In genomic region chr4:88718098-88718497, GRCh38 we compare ENCODE assay signal across 23 cellular contexts. TPM values are rescaled to one million over a fixed set of nuclear protein-coding genes. Genes with fewer than 3 reads are reported as not detected.
DNase-seq lines count a peak whose midpoint lies in the region; ATAC-seq, FAIRE-seq and TF ChIP-seq lines count a peak whose summit lies in the region.
"Had no signal": no experiment of that assay in that cellular context is flagged by ENCODE, and none has a peak within 500 bp of the region (broad histone marks: within the 10 kb centered on the region; RNA-seq: fewer than 3 reads in every experiment).

No MANE protein-coding gene starts in this region.

- H3K9ac ChIP-seq in HepG2 (ENCODE audit: insufficient read depth, low read depth, low read length) = no peak overlapping the region
- H3K9ac ChIP-seq: BLaER1 treated with 17β-estradiol and CSF1 and Interleukin-3, amounts not matched to agents 10 nM and 100 nM had no signal

- no peak for DNase-seq in right lobe of liver
- no peak for DNase-seq in HepG2 (ENCODE audit: low spot score)
- no peak for DNase-seq in left lobe of liver (ENCODE audit: low spot score)
- peak; percentile 49 for DNase-seq in osteoblast (ENCODE audit: insufficient read length, low spot score, missing footprints)
- no peak for DNase-seq in GM03348 (ENCODE audit: low spot score)
- no peak for DNase-seq in Right ventricle myocardium inferior (ENCODE audit: missing footprints)
- DNase-seq: 8988T; ACHN; AML-193; BE2C; Calu3; CD4-positive, alpha-beta memory T cell; COR-L47; DMS153; DND-41; H9 had no signal

- no peak for TF ChIP-seq RAD21 in HepG2 (CRISPR knock-in tag; IDR thresholded peaks at IDR 0.05)

- H3K4me1 ChIP-seq in right lobe of liver (peaks cover 0 to 16% (median 6%) of the 10 kb centered on the region in 4 donors), HepG2 (ENCODE audit: insufficient read depth, low read length) (no peaks in the 10 kb centered on the region), osteoblast (ENCODE audit: insufficient read depth, low read length) (peaks cover 3% of the 10 kb centered on the region)
- H3K4me1 ChIP-seq: A549, BE2C had no signal

- TF ChIP-seq POLR2A in right lobe of liver (IDR thresholded peaks at IDR 0.05) (no peak), HepG2 (IDR thresholded peaks at IDR 0.05; ENCODE audit: insufficient read depth in 1 of 2, low read depth in 2 of 2, low read length in 2 of 2) (no peak)

- TF ChIP-seq EP300 in HepG2 (IDR thresholded peaks at IDR 0.05; ENCODE audit: low read depth in 2 of 2, low read length in 2 of 2) = no peak
- no peak for TF ChIP-seq EP300 in HepG2 (CRISPR knock-in tag; IDR thresholded peaks at IDR 0.05; ENCODE audit: borderline replicate concordance)

- POLR2A ChIA-PET in HepG2 (lab: Yijun Ruan, JAX) = no interaction called here

- no peak overlapping the region for H3K4me3 ChIP-seq in right lobe of liver
- no peak overlapping the region for H3K4me3 ChIP-seq in HepG2 (replicated peaks in 1 of 3; ENCODE audit: insufficient read depth in 1 of 3, low read depth in 2 of 3, low read length in 3 of 3)
- H3K4me3 ChIP-seq in osteoblast (ENCODE audit: insufficient read depth, low read length) = no peak overlapping the region
- H3K4me3 ChIP-seq: A549, GM12878, GM23338 had no signal

- TF ChIP-seq CTCF in right lobe of liver (IDR thresholded peaks at IDR 0.05) (no peak), HepG2 (CRISPR knock-in tag; IDR thresholded peaks at IDR 0.05) (no peak), osteoblast (IDR thresholded peaks at IDR 0.05; ENCODE audit: extremely low read depth, low read depth, low read length) (no peak)

- H3K79me2 ChIP-seq in HepG2 (ENCODE audit: insufficient read depth, low read length) (no peaks in the 10 kb centered on the region), osteoblast (ENCODE audit: insufficient read depth, low read length) (no peaks in the 10 kb centered on the region)

- H3K9me3 ChIP-seq in right lobe of liver = no peaks in the 10 kb centered on the region
- peaks cover 16% of the 10 kb centered on the region for H3K9me3 ChIP-seq in HepG2 (ENCODE audit: low read length)
- H3K9me3 ChIP-seq in osteoblast (ENCODE audit: low read depth, low read length) = peaks cover 3% of the 10 kb centered on the region
- H3K9me3 ChIP-seq: A549, BE2C had no signal

- WGBS in right lobe of liver (ENCODE audit: insufficient coverage, low coverage, low lambda C conversion rate, missing lambda C conversion rate) = 100% methylated on average over 2 of the region's 5 CpGs
- 71% methylated on average over 5 of the region's 5 CpGs for WGBS in HepG2 (ENCODE audit: low lambda C conversion rate)

- H3K27me3 ChIP-seq in right lobe of liver = no peaks in the 10 kb centered on the region
- no peaks in the 10 kb centered on the region for H3K27me3 ChIP-seq in HepG2 (ENCODE audit: control insufficient read depth in 1 of 2, insufficient read depth in 2 of 2, low read length in 2 of 2)
- no peaks in the 10 kb centered on the region for H3K27me3 ChIP-seq in osteoblast (ENCODE audit: insufficient read depth, low read length)
- H3K27me3 ChIP-seq: BE2C; BLaER1 treated with 17β-estradiol and CSF1 and Interleukin-3, amounts not matched to agents 10 nM and 100 nM had no signal

- intact Hi-C loops in right lobe of liver (cut with DNase I) (no loop called here), HepG2 (cut with micrococcal nuclease; ENCODE audit: unreplicated experiment) (no loop called here), Right ventricle myocardium inferior (cut with DNase I) (no loop called here)

- H3K4me2 ChIP-seq in HepG2 (ENCODE audit: low read depth, low read length) (no peak overlapping the region), osteoblast (ENCODE audit: insufficient read depth, low read length) (no peak overlapping the region)
- H3K4me2 ChIP-seq: A549, GM23338 had no signal

- no peak for FAIRE-seq in HepG2 (lab: Jason Lieb, UNC)
- FAIRE-seq: A549, G401.6, GM12878 had no signal

- in situ Hi-C loops in HepG2 (cut with HindIII; ENCODE audit: extremely low pct_ligation_motif_present, low pct_unique_long_range_greater_than_20kb) = no loop called here

- CTCF ChIA-PET in HepG2 (lab: Yijun Ruan, JAX; ENCODE audit: low intra/inter-chr PET ratio, low total read pairs) = no interaction called here

- H4K20me1 ChIP-seq in HepG2 (ENCODE audit: insufficient read depth, low read length) (no peaks in the 10 kb centered on the region), osteoblast (ENCODE audit: insufficient read depth, low read length) (no peaks in the 10 kb centered on the region)

- peak; percentile 55 to 82 (median 74) for ATAC-seq in right lobe of liver
- ATAC-seq in HepG2 = no peak
- ATAC-seq in left lobe of liver = peak; percentile 76
- ATAC-seq in Right ventricle myocardium inferior = no peak
- ATAC-seq: A549, GM12878, GM23338, HCT116 had no signal

- H3K27ac ChIP-seq in right lobe of liver = no peak overlapping the region
- no peak overlapping the region for H3K27ac ChIP-seq in HepG2 (ENCODE audit: extremely low read length, insufficient read depth, low read length)
- H3K27ac ChIP-seq in osteoblast (ENCODE audit: low read depth, low read length) = no peak overlapping the region
- H3K27ac ChIP-seq: A549 had no signal

- H2AFZ ChIP-seq in HepG2 (ENCODE audit: low read length) (no peak overlapping the region), osteoblast (ENCODE audit: low read length) (no peak overlapping the region)
- H2AFZ ChIP-seq: GM23338 had no signal

- H3K36me3 ChIP-seq in right lobe of liver (peaks cover 0 to 2% (median 0%) of the 10 kb centered on the region in 4 donors), HepG2 (replicated peaks in 1 of 2; ENCODE audit: control insufficient read depth in 1 of 2, insufficient read depth in 2 of 2, low read length in 2 of 2) (no peaks in the 10 kb centered on the region), osteoblast (ENCODE audit: insufficient read depth, low read length) (peaks cover 12% of the 10 kb centered on the region)

- no TSS peak for BruUV-seq in HepG2 (replicated peaks; lab: Mats Ljungman, UMichigan)

TF ChIP-seq in HepG2, 621 proteins besides CTCF, POLR2A, EP300 and RAD21:
- TF ChIP-seq ISX (CRISPR knock-in tag; conservative IDR thresholded peaks at IDR 0.05) (no peak), ZZZ3 (CRISPR knock-in tag; IDR thresholded peaks at IDR 0.05; ENCODE audit: borderline replicate concordance) (no peak), ARNTL (CRISPR knock-in tag; IDR thresholded peaks at IDR 0.05) (no peak), RORA (CRISPR knock-in tag; IDR thresholded peaks at IDR 0.05) (no peak), MAFK (conservative IDR thresholded peaks at IDR 0.05 in 1 of 2, IDR thresholded peaks at IDR 0.05 in 1 of 2; ENCODE audit: low read length in 2 of 2) (peak in 1 of 2 experiments; percentile 32; a peak in 1 of 4 replicates), TP53 (CRISPR knock-in tag; conservative IDR thresholded peaks at IDR 0.05) (no peak)

RNA-seq across cellular contexts. Expression of gene NAP1L5, which starts 20.5 kb away (rescaled TPM):
- total RNA-seq in right lobe of liver (1 to 10 TPM; 1.8 to 5.7 (median 3.0) TPM), HepG2 (2016; rRNA removed; fragmentation: Illumina TruSeq; extraction: Trizol) (1.6 and 2.2 TPM in 2 replicates), left lobe of liver (1.2 TPM), osteoblast (2.9 and 5.1 TPM in 2 replicates), Right ventricle myocardium inferior (2.4 TPM)
- 0.10 and 0.26 TPM in 2 replicates for total RNA-seq in HepG2 (2016; cell fraction: cytosol; rRNA removed; fragmentation: Illumina TruSeq; extraction: Trizol; ENCODE audit: low read depth)
- total RNA-seq in HepG2 (2016; cell fraction: insoluble cytoplasmic fraction; rRNA removed; fragmentation: Illumina TruSeq; extraction: Trizol) = 1.6 and 2.0 TPM in 2 replicates
- 0.93 and 0.96 TPM in 2 replicates for total RNA-seq in HepG2 (2016; cell fraction: membrane; rRNA removed; fragmentation: Illumina TruSeq; extraction: Trizol)
- total RNA-seq in HepG2 (2016; cell fraction: nucleus; rRNA removed; fragmentation: Illumina TruSeq; extraction: Trizol) = 0.56 and 0.59 TPM in 2 replicates
- 0.84 and 1.3 TPM in 2 replicates for polyA plus RNA-seq in HepG2 (2011; rRNA removed)
- 0.63 and 1.1 TPM in 2 replicates for polyA plus RNA-seq in HepG2 (2011; cell fraction: cytosol; rRNA removed)
- polyA plus RNA-seq in HepG2 (2011; cell fraction: nucleus; rRNA removed) = 0.40 TPM in 1 of 2 replicates, not detected in the other
- 2.0 TPM in 2 replicates for polyA plus RNA-seq in HepG2 (2012)
- 0.28 and 0.31 TPM in 2 replicates for polyA plus RNA-seq in HepG2 (2016; cell fraction: cytosol; fragmentation: Illumina TruSeq; extraction: Trizol; ENCODE audit: low read depth)
- 3.4 and 4.3 TPM in 2 replicates for polyA plus RNA-seq in HepG2 (2016; cell fraction: insoluble cytoplasmic fraction; fragmentation: Illumina TruSeq; extraction: Trizol; ENCODE audit: low read depth)
- 0.58 and 0.73 TPM in 2 replicates for polyA plus RNA-seq in HepG2 (2016; cell fraction: membrane; fragmentation: Illumina TruSeq; extraction: Trizol; ENCODE audit: low read depth)
- polyA plus RNA-seq in HepG2 (2016; cell fraction: nucleus; fragmentation: Illumina TruSeq; extraction: Trizol; ENCODE audit: insufficient read depth, low read depth) = 1.4 and 1.7 TPM in 2 replicates
- polyA minus RNA-seq in HepG2 (2011; rRNA and poly(A)+ RNA removed; ENCODE audit: low replicate concordance) = 0.16 TPM in 1 of 2 replicates, not detected in the other
- 0.44 and 0.49 TPM in 2 replicates for polyA minus RNA-seq in HepG2 (2011; cell fraction: cytosol; rRNA and poly(A)+ RNA removed)
- 0.52 and 0.87 TPM in 2 replicates for polyA minus RNA-seq in HepG2 (2011; cell fraction: nucleus; rRNA and poly(A)+ RNA removed)
- total RNA-seq: Calu3, H4 had no signal

Comparison
In these comparisons a context has a peak if more than half of its experiments do, and no peak if none do; other contexts are left out.
1. ATAC-seq: peak in right lobe of liver (4 of 4) and left lobe of liver (single experiment); none in HepG2 (single experiment) and Right ventricle myocardium inferior (single experiment).